In the genomic region with DNA sequence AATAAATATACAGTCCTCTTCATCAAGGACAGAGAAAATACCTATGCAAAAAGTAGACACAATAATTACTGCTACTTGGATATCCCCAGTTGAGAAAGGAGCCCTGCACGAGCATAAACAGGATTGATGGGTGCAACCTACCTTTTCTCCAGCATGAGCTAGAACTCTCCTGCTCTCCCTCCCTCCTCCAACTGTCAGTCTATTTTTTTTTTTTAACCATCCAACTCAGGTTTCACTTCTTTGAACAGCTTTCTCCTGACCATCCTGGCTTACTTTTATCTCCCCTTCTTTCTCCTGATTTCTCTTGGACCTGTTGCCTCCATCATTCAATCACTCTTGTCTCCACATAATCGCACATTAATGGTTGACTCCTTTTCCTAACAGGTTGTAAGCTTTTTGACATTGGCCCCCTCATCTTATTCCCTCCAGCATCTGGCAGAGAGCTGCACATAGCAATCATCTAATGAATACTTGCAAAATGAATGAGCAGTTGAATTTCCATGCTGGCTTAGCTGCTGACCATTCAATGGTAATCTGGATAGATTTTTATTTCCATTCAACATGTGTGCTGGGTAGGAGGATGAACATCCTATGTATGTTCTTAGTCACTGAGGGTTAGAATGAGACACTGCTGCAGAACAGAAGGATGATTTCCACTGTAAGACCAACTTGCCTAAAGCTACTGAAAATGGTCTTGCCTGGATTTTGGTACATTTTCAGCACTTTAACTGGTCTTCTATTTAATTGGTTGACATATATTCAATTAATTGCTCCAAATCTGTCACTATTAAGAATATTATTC, we compare ENCODE assay signal across 17 cellular contexts. TPM values are rescaled to one million over a fixed set of nuclear protein-coding genes. Genes with fewer than 3 reads are reported as not detected.
"Had no signal": no experiment of that assay in that cellular context is flagged by ENCODE, and none has a peak within 500 bp of the region (broad histone marks: within the 10 kb centered on the region; RNA-seq: fewer than 3 reads in every experiment).

No MANE protein-coding gene starts in this region.

- FAIRE-seq: small intestine had no signal

- H3K27ac Mint-ChIP-seq: activated naive CD4-positive, alpha-beta T cell treated with anti-CD3 and anti-CD28 coated beads, Interleukin-2, amount 50 U/mL, for 24 hours; mesothelial cell of epicardium; T-helper 2 cell treated with Interferon-gamma antibody and Interleukin-4, amounts not matched to agents 5 μg/mL and 100 μg/mL, for 36 hours had no signal

- H3K27ac ChIP-seq: lower lobe of right lung, ovary, upper lobe of right lung had no signal

- H3K36me3 Mint-ChIP-seq: activated naive CD4-positive, alpha-beta T cell treated with anti-CD3 and anti-CD28 coated beads, Interleukin-2, amount 50 U/mL, for 24 hours; mesothelial cell of epicardium had no signal

- ATAC-seq: activated CD4-positive, CD25-positive, alpha-beta regulatory T cell treated with anti-CD3 and anti-CD28 coated beads, Interleukin-2, amount 50 U/mL, for 24 hours; lower lobe of right lung; upper lobe of right lung had no signal

- H3K9me3 Mint-ChIP-seq: activated naive CD4-positive, alpha-beta T cell treated with anti-CD3 and anti-CD28 coated beads, Interleukin-2, amount 50 U/mL, for 24 hours; mesothelial cell of epicardium; neural crest cell; T-helper 2 cell treated with Interferon-gamma antibody and Interleukin-4, amounts not matched to agents 5 μg/mL and 100 μg/mL, for 36 hours had no signal

- H3K36me3 ChIP-seq: lower lobe of right lung, ovary, upper lobe of right lung had no signal

- H3K27me3 ChIP-seq: ovary, upper lobe of right lung had no signal

- H3K27me3 Mint-ChIP-seq: activated naive CD4-positive, alpha-beta T cell treated with anti-CD3 and anti-CD28 coated beads, Interleukin-2, amount 50 U/mL, for 24 hours had no signal

- H3K4me3 Mint-ChIP-seq: activated naive CD4-positive, alpha-beta T cell treated with anti-CD3 and anti-CD28 coated beads, Interleukin-2, amount 50 U/mL, for 24 hours; mesothelial cell of epicardium; neural crest cell; T-helper 2 cell treated with Interferon-gamma antibody and Interleukin-4, amounts not matched to agents 5 μg/mL and 100 μg/mL, for 36 hours had no signal

- H3K4me3 ChIP-seq: body of pancreas, lower lobe of right lung, ovary, upper lobe of right lung had no signal

- H3K9me3 ChIP-seq: body of pancreas, lower lobe of right lung, ovary, upper lobe of right lung had no signal

- DNase-seq: activated CD4-positive, alpha-beta T cell treated with anti-CD3 and anti-CD28 coated beads, Interleukin-2, amount 50 U/mL, for 4 hours; activated effector memory CD4-positive, alpha-beta T cell treated with Interleukin-2 at 50 U/mL for 16 hours; activated T-cell treated with anti-CD3 and anti-CD28 coated beads, Interleukin-2, amount 50 U/mL, for 1 hour; central memory CD4-positive, alpha-beta T cell; erythroblast; lower lobe of right lung; ovary; retina; upper lobe of right lung had no signal

RNA-seq across cellular contexts. Expression of a gene that starts 24.5 kb away (rescaled TPM):
- total RNA-seq: glomerular endothelial cell, lower lobe of right lung, mesothelial cell of epicardium, neural crest cell, upper lobe of right lung had no signal
- polyA plus RNA-seq: ovary had no signal
